ENCODE assay signal across 1 cellular context in genomic region chr6:143656026-143656425, GRCh38.
TF ChIP-seq lines count a peak whose summit lies in the region.

No MANE protein-coding gene starts in this region.

TF ChIP-seq in WTC11, 78 proteins besides CTCF, POLR2A, EP300 and RAD21 (continued from another document):
- TF ChIP-seq ZNF416 (CRISPR knock-in tag; IDR thresholded peaks at IDR 0.05) = no peak
- TF ChIP-seq ZNF281 (CRISPR knock-in tag; IDR thresholded peaks at IDR 0.05) = no peak
